Comparison of ENCODE assay signal across 24 cellular contexts in the genomic region with DNA sequence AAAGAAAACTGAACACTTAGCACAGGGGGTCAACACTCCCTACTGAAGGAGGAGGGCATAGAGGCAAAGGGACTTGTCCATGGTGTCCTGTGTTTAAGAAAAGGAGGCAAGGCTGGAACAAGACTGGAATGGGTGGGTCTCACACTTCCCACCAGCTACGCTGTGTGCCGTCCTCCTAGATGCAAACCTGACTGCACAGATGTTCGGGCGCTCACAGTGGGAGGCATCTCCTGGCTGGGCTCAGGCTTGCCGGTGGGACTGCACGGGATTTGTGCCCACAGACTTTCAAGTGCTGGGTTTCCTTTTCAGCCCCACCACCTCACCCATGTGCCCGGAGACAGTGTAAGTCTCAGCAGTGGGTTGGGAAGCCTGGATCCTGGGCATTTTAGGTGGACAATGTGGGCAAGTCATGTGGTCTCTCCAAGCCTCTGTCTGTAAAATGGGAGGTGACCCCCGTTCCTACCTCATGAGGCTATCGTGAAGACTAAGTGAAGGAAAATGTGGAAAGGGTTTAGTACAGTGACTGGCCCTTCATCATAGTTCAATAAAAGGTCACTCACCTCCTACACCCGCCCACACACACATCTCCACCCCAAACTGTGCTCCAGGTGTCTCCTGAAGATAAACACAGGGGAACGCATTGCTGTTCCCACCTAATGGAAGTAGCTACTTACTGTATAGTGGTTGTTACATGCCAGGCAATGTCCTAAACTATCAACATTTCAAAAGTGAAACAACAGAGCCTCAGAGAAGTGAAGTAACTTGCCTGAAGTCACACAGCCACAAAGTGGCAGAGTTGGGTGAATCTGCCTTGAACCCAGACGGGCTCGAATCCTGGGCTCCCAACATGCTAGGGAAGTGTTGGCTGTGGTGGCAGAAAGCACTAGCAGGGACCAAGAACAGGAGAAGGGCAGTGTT. TPM values are rescaled to one million over a fixed set of nuclear protein-coding genes. Genes with fewer than 3 reads are reported as not detected.
A peak's percentile ranks its signal among the peaks of the same experiment; 100 is the strongest.
DNase-seq lines count a peak whose midpoint lies in the region; ATAC-seq, FAIRE-seq and TF ChIP-seq lines count a peak whose summit lies in the region.
"Had no signal": no experiment of that assay in that cellular context is flagged by ENCODE, and none has a peak within 500 bp of the region (broad histone marks: within the 10 kb centered on the region; RNA-seq: fewer than 3 reads in every experiment).

No MANE protein-coding gene starts in this region.

- TF ChIP-seq RAD21 in K562 (CRISPR knock-in tag; conservative IDR thresholded peaks at IDR 0.05 in 1 of 2, IDR thresholded peaks at IDR 0.05 in 1 of 2) = no peak

- H3K9me3 ChIP-seq in K562 (replicated peaks; ENCODE audit: control insufficient read depth, insufficient read depth, low read depth, low read length) = no peaks in the 10 kb centered on the region
- H3K9me3 ChIP-seq: gastroesophageal sphincter, ovary, right lobe of liver had no signal

- WGBS in K562 (ENCODE audit: insufficient coverage, low coverage, missing lambda C conversion rate) = 21% methylated on average over 12 of the region's 13 CpGs

- H3K36me3 ChIP-seq in K562 (ENCODE audit: control insufficient read depth, insufficient read depth, low read length) = peaks cover 42% of the 10 kb centered on the region
- H3K36me3 ChIP-seq: ovary had no signal

- intact Hi-C loops in K562 (cut with micrococcal nuclease) (loop anchor here (2.0 kb wide), 1 partner anchor 76 kb away; no protein-coding TSS in a partner anchor), left colon (cut with DNase I, micrococcal nuclease) (no loop called here)

- H3K27ac Mint-ChIP-seq in stimulated activated naive CD8-positive, alpha-beta T cell treated with anti-CD3 and anti-CD28 coated beads, Interleukin-15, Interleukin-2, amounts not matched to agents 100 ng/mL and 50 ng/mL, for 24 hours = peak overlapping the region; percentile 42
- no peak overlapping the region for H3K27ac Mint-ChIP-seq in activated CD4-positive, alpha-beta memory T cell treated with anti-CD3 and anti-CD28 coated beads, Interleukin-2, amount 10 ng/mL, durations not matched to agents 7 days and 5 days
- H3K27ac Mint-ChIP-seq: activated CD4-positive, alpha-beta memory T cell treated with anti-CD3 and anti-CD28 coated beads for 36 hours; mesothelial cell of epicardium; natural killer cell treated with Interleukin-12 subunit alpha and Interleukin-12 subunit beta and Interleukin-15 and Interleukin-18, amount 100 ng/mL, for 72 hours had no signal

- FAIRE-seq in K562 (lab: Jason Lieb, UNC) = peak; percentile 86
- FAIRE-seq: GM12878, GM19239, urothelium cell line had no signal

- peaks cover 48% of the 10 kb centered on the region for H3K36me3 Mint-ChIP-seq in stimulated activated naive CD8-positive, alpha-beta T cell treated with anti-CD3 and anti-CD28 coated beads, Interleukin-15, Interleukin-2, amounts not matched to agents 100 ng/mL and 50 ng/mL, for 24 hours (ENCODE audit: low read depth)
- peaks cover 37% of the 10 kb centered on the region for H3K36me3 Mint-ChIP-seq in activated CD4-positive, alpha-beta memory T cell treated with anti-CD3 and anti-CD28 coated beads, Interleukin-2, amount 10 ng/mL, durations not matched to agents 7 days and 5 days (ENCODE audit: low read depth)

- TF ChIP-seq EP300 in K562 (IDR thresholded peaks at IDR 0.05; ENCODE audit: low read length) = peak; percentile 96

- H2AFZ ChIP-seq in K562 (ENCODE audit: low read depth, low read length) = peak overlapping the region; percentile 73

- H3K9me1 ChIP-seq in K562 (ENCODE audit: control insufficient read depth, insufficient read depth, low read length) = no peaks in the 10 kb centered on the region

- H3K27me3 ChIP-seq in K562 (ENCODE audit: control insufficient read depth in 2 of 2, insufficient read depth in 2 of 2, low read length in 2 of 2) = no peaks in the 10 kb centered on the region
- H3K27me3 ChIP-seq: gastroesophageal sphincter, ovary, right lobe of liver had no signal

- H3K4me1 ChIP-seq in K562 (replicated peaks in 1 of 2; ENCODE audit: control insufficient read depth in 2 of 2, insufficient read depth in 2 of 2, low read length in 2 of 2) = peaks cover 37 to 78% of the 10 kb centered on the region in 2 experiments; a peak in 4 of 5 replicates

- ATAC-seq in stimulated activated naive CD8-positive, alpha-beta T cell treated with anti-CD3 and anti-CD28 coated beads, Interleukin-15, Interleukin-2, amounts not matched to agents 100 U/mL and 50 U/mL, for 24 hours = no peak
- ATAC-seq in K562 (peak; percentile 75), left colon (peak; percentile 3)
- ATAC-seq: CD8-positive, alpha-beta T cell; gastroesophageal sphincter; GM12878; natural killer cell treated with Interleukin-12 subunit alpha and Interleukin-12 subunit beta and Interleukin-15 and Interleukin-18, amount 100 ng/mL, for 72 hours; SK-N-SH treated with all-trans-retinoic acid at 6 μM for 48 hours had no signal

- in situ Hi-C loops in K562 (cut with MboI) = no loop called here

- no peaks in the 10 kb centered on the region for H3K79me2 ChIP-seq in K562 (ENCODE audit: control insufficient read depth, insufficient read depth, low read length)

- H4K20me1 ChIP-seq in K562 (replicated peaks; ENCODE audit: control insufficient read depth, insufficient read depth, low read length) = no peaks in the 10 kb centered on the region

- CTCF ChIA-PET in K562 (lab: Yijun Ruan, JAX; ENCODE audit: low intra/inter-chr PET ratio) = no interaction called here
- CTCF ChIA-PET in activated CD4-positive, alpha-beta memory T cell treated with anti-CD3 and anti-CD28 coated beads, Interleukin-2, amount 10 ng/mL, durations not matched to agents 7 days and 5 days (lab: Charles Lee) = interaction anchor here (1.4 kb wide), 1 partner anchor 9 kb away, joined by 4 read pairs; no protein-coding TSS in a partner anchor

- peak overlapping the region; percentile 66 to 88 for H3K9ac ChIP-seq in K562 (ENCODE audit: insufficient read depth in 1 of 2, low read depth in 2 of 2, low read length in 2 of 2)

- H3K4me2 ChIP-seq in K562 (ENCODE audit: insufficient read depth, low read length) = peak overlapping the region; percentile 76

- no peak for TF ChIP-seq CTCF in K562 (IDR thresholded peaks at IDR 0.05 in 2 of 3, conservative IDR thresholded peaks at IDR 0.05 in 1 of 3; ENCODE audit: insufficient read depth in 2 of 3, low read depth in 1 of 3, low read length in 3 of 3)

- H3K27me3 Mint-ChIP-seq in stimulated activated naive CD8-positive, alpha-beta T cell treated with anti-CD3 and anti-CD28 coated beads, Interleukin-15, Interleukin-2, amounts not matched to agents 100 ng/mL and 50 ng/mL, for 24 hours = no peaks in the 10 kb centered on the region
- no peaks in the 10 kb centered on the region for H3K27me3 Mint-ChIP-seq in activated CD4-positive, alpha-beta memory T cell treated with anti-CD3 and anti-CD28 coated beads, Interleukin-2, amount 10 ng/mL, durations not matched to agents 7 days and 5 days
- H3K27me3 Mint-ChIP-seq: activated CD4-positive, alpha-beta memory T cell treated with anti-CD3 and anti-CD28 coated beads for 36 hours; central memory CD8-positive, alpha-beta T cell; natural killer cell treated with Interleukin-12 subunit alpha and Interleukin-12 subunit beta and Interleukin-15 and Interleukin-18, amount 100 ng/mL, for 72 hours had no signal

- no peak overlapping the region for H3K4me3 ChIP-seq in K562
- H3K4me3 ChIP-seq: gastroesophageal sphincter, GM12878, ovary, right lobe of liver had no signal

- BruUV-seq in K562 (replicated peaks; lab: Mats Ljungman, UMichigan) = no TSS peak

- H3K9me3 Mint-ChIP-seq in stimulated activated naive CD8-positive, alpha-beta T cell treated with anti-CD3 and anti-CD28 coated beads, Interleukin-15, Interleukin-2, amounts not matched to agents 100 ng/mL and 50 ng/mL, for 24 hours = no peaks in the 10 kb centered on the region
- H3K9me3 Mint-ChIP-seq in activated CD4-positive, alpha-beta memory T cell treated with anti-CD3 and anti-CD28 coated beads, Interleukin-2, amount 10 ng/mL, durations not matched to agents 7 days and 5 days = no peaks in the 10 kb centered on the region
- H3K9me3 Mint-ChIP-seq: activated CD4-positive, alpha-beta memory T cell treated with anti-CD3 and anti-CD28 coated beads for 36 hours; CD8-positive, alpha-beta T cell; central memory CD8-positive, alpha-beta T cell; mesothelial cell of epicardium; natural killer cell treated with Interleukin-12 subunit alpha and Interleukin-12 subunit beta and Interleukin-15 and Interleukin-18, amount 100 ng/mL, for 72 hours had no signal

- peaks cover 14% of the 10 kb centered on the region for H3K4me1 Mint-ChIP-seq in stimulated activated naive CD8-positive, alpha-beta T cell treated with anti-CD3 and anti-CD28 coated beads, Interleukin-15, Interleukin-2, amounts not matched to agents 100 ng/mL and 50 ng/mL, for 24 hours (ENCODE audit: low read depth)
- H3K4me1 Mint-ChIP-seq in activated CD4-positive, alpha-beta memory T cell treated with anti-CD3 and anti-CD28 coated beads, Interleukin-2, amount 10 ng/mL, durations not matched to agents 7 days and 5 days = peaks cover 8% of the 10 kb centered on the region

- no peak overlapping the region for H3K4me3 Mint-ChIP-seq in stimulated activated naive CD8-positive, alpha-beta T cell treated with anti-CD3 and anti-CD28 coated beads, Interleukin-15, Interleukin-2, amounts not matched to agents 100 ng/mL and 50 ng/mL, for 24 hours
- H3K4me3 Mint-ChIP-seq in activated CD4-positive, alpha-beta memory T cell treated with anti-CD3 and anti-CD28 coated beads, Interleukin-2, amount 10 ng/mL, durations not matched to agents 7 days and 5 days = no peak overlapping the region
- H3K4me3 Mint-ChIP-seq: activated CD4-positive, alpha-beta memory T cell treated with anti-CD3 and anti-CD28 coated beads for 36 hours; CD8-positive, alpha-beta T cell; central memory CD8-positive, alpha-beta T cell; mesothelial cell of epicardium; natural killer cell treated with Interleukin-12 subunit alpha and Interleukin-12 subunit beta and Interleukin-15 and Interleukin-18, amount 100 ng/mL, for 72 hours had no signal

- H3K27ac ChIP-seq in K562 (ENCODE audit: extremely low read depth, low read depth, low read length) = peak overlapping the region; percentile 82
- H3K27ac ChIP-seq: gastroesophageal sphincter, ovary, right lobe of liver had no signal

- POLR2A ChIA-PET in K562 (lab: Yijun Ruan, JAX) = interaction anchor here (0.6 to 3.2 kb wide), 10 partner anchors 11 to 739 kb away, joined by 3 to 13 read pairs (median 4); no protein-coding TSS in a partner anchor
- POLR2A ChIA-PET in activated CD4-positive, alpha-beta memory T cell treated with anti-CD3 and anti-CD28 coated beads, Interleukin-2, amount 10 ng/mL, durations not matched to agents 7 days and 5 days (lab: Charles Lee) = interaction anchor here (0.8 to 1.5 kb wide), 2 partner anchors 9 to 10 kb away, joined by 3 to 4 read pairs; no protein-coding TSS in a partner anchor

- no peak for DNase-seq in stimulated activated naive CD8-positive, alpha-beta T cell treated with anti-CD3 and anti-CD28 coated beads, Interleukin-15, Interleukin-2, amounts not matched to agents 100 U/mL and 50 U/mL, for 24 hours
- DNase-seq in K562 (ENCODE audit: extremely low read depth in 1 of 4, low spot score in 3 of 4) = peak; percentile 85 to 95 (median 92)
- DNase-seq in left colon = no peak
- no peak for DNase-seq in glomerular visceral epithelial cell (ENCODE audit: extremely low spot score)
- no peak for DNase-seq in GDM1 (lab: John Stamatoyannopoulos, UW)
- no peak for DNase-seq in activated CD4-positive, alpha-beta memory T cell treated with anti-CD3 and anti-CD28 coated beads, Interleukin-2, amount 10 ng/mL, durations not matched to agents 7 days and 5 days
- DNase-seq: activated CD4-positive, alpha-beta memory T cell treated with anti-CD3 and anti-CD28 coated beads for 36 hours; amniotic stem cell; CD8-positive, alpha-beta T cell; NCI-H1092; NCI-H187 treated with DMSO at 0.1 percent for 48 hours; ovary; right lobe of liver; RPMI8226; stimulated activated CD4-positive, alpha-beta T cell treated with anti-CD3 and anti-CD28 coated beads, Interleukin-15, amount 100 ng/mL, for 24 hours had no signal

- peak; percentile 42; the same call in 1 of the 2 replicates for TF ChIP-seq POLR2A in K562 (conservative IDR thresholded peaks at IDR 0.05)

RNA-seq across cellular contexts. Expression of a gene that starts 36.0 kb away (rescaled TPM):
- 725 and 867 TPM in 2 replicates for total RNA-seq in K562 (2011; cell fraction: chromatin; rRNA removed; ENCODE audit: low replicate concordance)
- 1,035 and 1,106 TPM in 2 replicates for total RNA-seq in K562 (2011; cell fraction: nucleolus; rRNA removed)
- 881 and 968 TPM in 2 replicates for total RNA-seq in K562 (2011; cell fraction: nucleoplasm; rRNA removed)
- total RNA-seq in K562 (2014; rRNA removed) (234 and 262 TPM in 2 replicates), K562 (2014; rRNA removed; fragmentation: Illumina TruSeq; extraction: Trizol) (109 and 122 TPM in 2 replicates), K562 (2015; rRNA removed; fragmentation: Illumina TruSeq; extraction: Trizol) (99.3 and 103 TPM in 2 replicates), K562 (2021) (319 and 354 TPM in 2 replicates), left colon (1,000 to 10,000 TPM; 1,822 to 3,252 TPM)
- polyA plus RNA-seq in K562 (2011; rRNA removed) (358 and 513 TPM in 2 replicates), K562 (2014; fragmentation: Illumina TruSeq; extraction: Trizol) (358 and 388 TPM in 2 replicates), K562 (2014; fragmentation: Nextera tagmentation; extraction: Ambion mirVana) (100 to 1,000 TPM; 113 to 135 TPM), K562 (2014; rRNA removed) (261 and 293 TPM in 2 replicates)
- polyA plus RNA-seq in K562 (2011; cell fraction: cytosol; rRNA removed) = 378 and 399 TPM in 2 replicates
- 255 and 257 TPM in 2 replicates for polyA plus RNA-seq in K562 (2011; cell fraction: nucleus; rRNA removed)
- 185 and 295 TPM in 2 replicates for polyA plus RNA-seq in K562 (2012)
- 616 and 874 TPM in 2 replicates for polyA minus RNA-seq in K562 (2011; rRNA and poly(A)+ RNA removed)
- 258 and 300 TPM in 2 replicates for polyA minus RNA-seq in K562 (2011; cell fraction: cytosol; rRNA and poly(A)+ RNA removed)
- 138 and 192 TPM in 2 replicates for polyA minus RNA-seq in K562 (2011; cell fraction: nucleus; rRNA and poly(A)+ RNA removed)
- 100 to 1,000 TPM; 238 to 241 TPM for total RNA-seq in activated CD4-positive, alpha-beta memory T cell treated with anti-CD3 and anti-CD28 coated beads, Interleukin-2, amount 10 ng/mL, durations not matched to agents 7 days and 5 days

Comparison
In these comparisons a context has a peak if more than half of its experiments do, and no peak if none do; other contexts are left out.
1. DNase-seq: peak in K562 (4 of 4); none in stimulated activated naive CD8-positive, alpha-beta T cell treated with anti-CD3 and anti-CD28 coated beads, Interleukin-15, Interleukin-2, amounts not matched to agents 100 U/mL and 50 U/mL, for 24 hours (single experiment), left colon (0 of 2), glomerular visceral epithelial cell (single experiment), GDM1 (single experiment) and activated CD4-positive, alpha-beta memory T cell treated with anti-CD3 and anti-CD28 coated beads, Interleukin-2, amount 10 ng/mL, durations not matched to agents 7 days and 5 days (single experiment).